In the genomic region with DNA sequence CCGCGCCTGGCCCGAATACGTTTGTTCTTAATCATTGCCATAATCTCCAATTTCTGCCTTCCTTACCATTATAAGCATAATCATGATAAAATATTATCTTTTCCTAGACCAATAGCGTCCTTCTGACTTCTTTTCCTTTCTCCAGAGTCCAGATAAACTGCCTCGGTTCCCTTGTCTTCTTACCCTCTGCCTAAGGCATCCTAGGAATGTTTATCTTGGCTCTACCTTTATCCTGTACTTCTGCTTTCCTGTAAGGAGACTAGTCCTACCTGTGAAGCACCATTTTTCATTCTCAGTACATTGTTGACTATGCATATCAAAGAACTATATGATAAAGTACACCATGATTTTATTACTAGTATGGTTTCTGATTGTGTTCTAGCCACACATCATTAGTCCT, we compare ENCODE assay signal across 13 cellular contexts. TPM values are rescaled to one million over a fixed set of nuclear protein-coding genes. Genes with fewer than 3 reads are reported as not detected.
"Had no signal": no experiment of that assay in that cellular context is flagged by ENCODE, and none has a peak within 500 bp of the region (broad histone marks: within the 10 kb centered on the region; RNA-seq: fewer than 3 reads in every experiment).

No MANE protein-coding gene starts in this region.

RNA-seq across cellular contexts. Expression of gene CDC14C, which starts 18.7 kb away (rescaled TPM):
- total RNA-seq: activated CD8-positive, alpha-beta T cell treated with anti-CD3 and anti-CD28 coated beads for 36 hours; activated T-cell treated with anti-CD3 and anti-CD28 coated beads, Interleukin-2, amount 50 U/mL, for 4 hours; activated T-helper 17 cell treated with anti-CD3 and anti-CD28 coated beads, Interleukin-2, amount 50 U/mL, for 72 hours; body of pancreas; chondrocyte; dermis blood vessel endothelial cell; esophagus squamous epithelium; gastroesophageal sphincter; glomerular endothelial cell; T-cell; T-helper 2 cell treated with Interferon-gamma antibody and Interleukin-4, amounts not matched to agents 100 ng/mL and 5 ng/mL, for 36 hours had no signal
- polyA plus RNA-seq: adipose tissue, esophagus had no signal
